Comparison of ENCODE assay signal across 1 cellular context in genomic region chr11:73963861-73964260, GRCh38.
TF ChIP-seq lines count a peak whose summit lies in the region.

No MANE protein-coding gene starts in this region.

TF ChIP-seq in A549, 52 proteins besides CTCF, POLR2A, EP300 and RAD21:
- no peak for TF ChIP-seq NFE2L2 (conservative IDR thresholded peaks at IDR 0.05; ENCODE audit: low read length)
- TF ChIP-seq KDM5A (IDR thresholded peaks at IDR 0.05): no peak
